In genomic region chr7:26493737-26494423, GRCh38 we compare ENCODE assay signal across 19 cellular contexts.
DNase-seq lines count a peak whose midpoint lies in the region; ATAC-seq and TF ChIP-seq lines count a peak whose summit lies in the region.
"Had no signal": no experiment of that assay in that cellular context is flagged by ENCODE, and none has a peak within 500 bp of the region (broad histone marks: within the 10 kb centered on the region; RNA-seq: fewer than 3 reads in every experiment).

No MANE protein-coding gene starts in this region.

- H3K9me3 Mint-ChIP-seq in mesothelial cell of epicardium = no peaks in the 10 kb centered on the region
- no peaks in the 10 kb centered on the region for H3K9me3 Mint-ChIP-seq in activated CD4-positive, alpha-beta memory T cell treated with anti-CD3 and anti-CD28 coated beads for 36 hours
- H3K9me3 Mint-ChIP-seq: CD4-positive, alpha-beta T cell; GM23338; IgD-negative memory B cell had no signal

- H3K36me3 Mint-ChIP-seq in mesothelial cell of epicardium = no peaks in the 10 kb centered on the region
- no peaks in the 10 kb centered on the region for H3K36me3 Mint-ChIP-seq in activated CD4-positive, alpha-beta memory T cell treated with anti-CD3 and anti-CD28 coated beads for 36 hours
- H3K36me3 Mint-ChIP-seq: IgD-negative memory B cell had no signal

- H3K27ac Mint-ChIP-seq in mesothelial cell of epicardium = peak overlapping the region; percentile 18
- H3K27ac Mint-ChIP-seq in activated CD4-positive, alpha-beta memory T cell treated with anti-CD3 and anti-CD28 coated beads for 36 hours = no peak overlapping the region
- H3K27ac Mint-ChIP-seq: B cell; CD4-positive, alpha-beta T cell; GM23338; IgD-negative memory B cell had no signal

- H3K36me3 ChIP-seq in HEK293 (ENCODE audit: control insufficient read depth in 2 of 2, insufficient read depth in 1 of 2, low read length in 2 of 2) = no peaks in the 10 kb centered on the region

- intact Hi-C loops in activated CD4-positive, alpha-beta memory T cell treated with anti-CD3 and anti-CD28 coated beads for 36 hours (cut with micrococcal nuclease) = no loop called here
- intact Hi-C loops in left colon (cut with DNase I, micrococcal nuclease) = loop anchor here in 1 of 2 donors (10.0 kb wide), 1 partner anchor 119 kb away; no protein-coding TSS in a partner anchor

- DNase-seq in NCI-H2107 treated with DMSO at 0.1 percent for 48 hours (lab: John Stamatoyannopoulos, UW; ENCODE audit: unreplicated experiment) (peak; percentile 70), mesothelial cell of epicardium (ENCODE audit: low spot score in 2 of 2, unreplicated experiment in 2 of 2) (no peak), superior temporal gyrus (ENCODE audit: extremely low spot score) (peak; percentile 44), Kasumi-1 (lab: John Stamatoyannopoulos, UW) (no peak), left colon (no peak)
- no peak for DNase-seq in activated CD4-positive, alpha-beta memory T cell treated with anti-CD3 and anti-CD28 coated beads for 36 hours
- DNase-seq: ACHN; CD4-positive, alpha-beta T cell; NCI-H2081; NCI-H446; NCI-H69; OCI-M1 had no signal

- POLR2A ChIA-PET in HEK293 (lab: Yijun Ruan, JAX) = no interaction called here
- POLR2A ChIA-PET in activated CD4-positive, alpha-beta memory T cell treated with anti-CD3 and anti-CD28 coated beads for 36 hours (lab: Charles Lee) = no interaction called here

- H3K4me1 ChIP-seq in HEK293 (ENCODE audit: control insufficient read depth, insufficient read depth, low read length) = peaks cover 27% of the 10 kb centered on the region

- no peak overlapping the region for H3K4me3 ChIP-seq in HEK293 (ENCODE audit: low read depth, low read length)
- H3K4me3 ChIP-seq: GM12878, GM23338 had no signal

- no peak overlapping the region for H3K4me3 Mint-ChIP-seq in mesothelial cell of epicardium
- no peak overlapping the region for H3K4me3 Mint-ChIP-seq in activated CD4-positive, alpha-beta memory T cell treated with anti-CD3 and anti-CD28 coated beads for 36 hours
- H3K4me3 Mint-ChIP-seq: B cell; CD4-positive, alpha-beta T cell; GM23338; IgD-negative memory B cell had no signal

- no peaks in the 10 kb centered on the region for H3K27me3 Mint-ChIP-seq in mesothelial cell of epicardium (ENCODE audit: low read depth)
- H3K27me3 Mint-ChIP-seq in activated CD4-positive, alpha-beta memory T cell treated with anti-CD3 and anti-CD28 coated beads for 36 hours = peaks cover 4% of the 10 kb centered on the region

- CTCF ChIA-PET in HEK293 (lab: Yijun Ruan, JAX) = interaction anchor here (0.7 to 1.6 kb wide), 4 partner anchors 18 to 147 kb away, joined by 3 to 4 read pairs (median 4); no protein-coding TSS in a partner anchor
- CTCF ChIA-PET in activated CD4-positive, alpha-beta memory T cell treated with anti-CD3 and anti-CD28 coated beads for 36 hours (lab: Charles Lee) = interaction anchor here (1.6 kb wide), 1 partner anchor 116 kb away, joined by 4 read pairs; no protein-coding TSS in a partner anchor

- H3K27ac ChIP-seq in HEK293 (ENCODE audit: extremely low read depth, low read depth, low read length) = no peak overlapping the region
- H3K27ac ChIP-seq: RWPE1 had no signal

- TF ChIP-seq CTCF in HEK293 (tag by site-specific recombination; IDR thresholded peaks at IDR 0.05) = no peak
- no peak for TF ChIP-seq CTCF in mesothelial cell of epicardium (IDR thresholded peaks at IDR 0.05; ENCODE audit: unreplicated experiment)

- H3K9me3 ChIP-seq in HEK293 (ENCODE audit: control insufficient read depth, insufficient read depth, low read depth, low read length) = no peaks in the 10 kb centered on the region

- H3K4me1 Mint-ChIP-seq in mesothelial cell of epicardium = peaks cover 74% of the 10 kb centered on the region
- H3K4me1 Mint-ChIP-seq in activated CD4-positive, alpha-beta memory T cell treated with anti-CD3 and anti-CD28 coated beads for 36 hours (ENCODE audit: low read depth) = no peaks in the 10 kb centered on the region
- H3K4me1 Mint-ChIP-seq: B cell, IgD-negative memory B cell had no signal

- ATAC-seq in left colon = no peak
- ATAC-seq: GM12878, GM23338, HCT116 had no signal

TF ChIP-seq in HEK293, 187 proteins besides CTCF, POLR2A, EP300 and RAD21 (continues in another document):
- no peak for TF ChIP-seq ZBTB11 (tag by site-specific recombination; conservative IDR thresholded peaks at IDR 0.05; ENCODE audit: low read depth)
- TF ChIP-seq, protein P1, sequence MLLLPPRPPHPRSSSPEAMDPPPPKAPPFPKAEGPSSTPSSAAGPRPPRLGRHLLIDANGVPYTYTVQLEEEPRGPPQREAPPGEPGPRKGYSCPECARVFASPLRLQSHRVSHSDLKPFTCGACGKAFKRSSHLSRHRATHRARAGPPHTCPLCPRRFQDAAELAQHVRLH (tag by site-specific recombination; IDR thresholded peaks at IDR 0.05) = no peak
- no peak for TF ChIP-seq OSR2 (tag by site-specific recombination; IDR thresholded peaks at IDR 0.05)
- TF ChIP-seq GFI1B (tag by site-specific recombination; IDR thresholded peaks at IDR 0.05) = no peak
- TF ChIP-seq KLF1 (tag by site-specific recombination; IDR thresholded peaks at IDR 0.05) = no peak
- TF ChIP-seq ZNF423 (tag by site-specific recombination; IDR thresholded peaks at IDR 0.05) = no peak
- TF ChIP-seq ZNF692 (tag by site-specific recombination; IDR thresholded peaks at IDR 0.05) = no peak
- TF ChIP-seq ZNF426 (tag by site-specific recombination; IDR thresholded peaks at IDR 0.05) = no peak
- no peak for TF ChIP-seq EGR2 (tag by site-specific recombination; IDR thresholded peaks at IDR 0.05; ENCODE audit: low read depth)
- no peak for TF ChIP-seq ZNF391 (tag by site-specific recombination; IDR thresholded peaks at IDR 0.05; ENCODE audit: borderline replicate concordance, low read depth)
- TF ChIP-seq ZNF792 (tag by site-specific recombination; IDR thresholded peaks at IDR 0.05) = no peak
- no peak for TF ChIP-seq MYNN (tag by site-specific recombination; IDR thresholded peaks at IDR 0.05; ENCODE audit: borderline replicate concordance)
- TF ChIP-seq ZNF585B (tag by site-specific recombination; IDR thresholded peaks at IDR 0.05) = no peak
- TF ChIP-seq ZNF174 (tag by site-specific recombination; IDR thresholded peaks at IDR 0.05) = no peak
- peak; percentile 53 for TF ChIP-seq FEZF1 (tag by site-specific recombination; IDR thresholded peaks at IDR 0.05)
- no peak for TF ChIP-seq KLF9 (tag by site-specific recombination; IDR thresholded peaks at IDR 0.05; ENCODE audit: low read depth)
- TF ChIP-seq, protein P2, sequence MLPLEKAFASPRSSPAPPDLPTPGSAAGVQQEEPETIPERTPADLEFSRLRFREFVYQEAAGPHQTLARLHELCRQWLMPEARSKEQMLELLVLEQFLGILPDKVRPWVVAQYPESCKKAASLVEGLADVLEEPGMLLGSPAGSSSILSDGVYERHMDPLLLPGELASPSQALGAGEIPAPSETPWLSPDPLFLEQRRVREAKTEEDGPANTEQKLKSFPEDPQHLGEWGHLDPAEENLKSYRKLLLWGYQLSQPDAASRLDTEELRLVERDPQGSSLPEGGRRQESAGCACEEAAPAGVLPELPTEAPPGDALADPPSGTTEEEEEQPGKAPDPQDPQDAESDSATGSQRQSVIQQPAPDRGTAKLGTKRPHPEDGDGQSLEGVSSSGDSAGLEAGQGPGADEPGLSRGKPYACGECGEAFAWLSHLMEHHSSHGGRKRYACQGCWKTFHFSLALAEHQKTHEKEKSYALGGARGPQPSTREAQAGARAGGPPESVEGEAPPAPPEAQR (tag by site-specific recombination; IDR thresholded peaks at IDR 0.05) = no peak

Comparison
In these comparisons a context has a peak if more than half of its experiments do, and no peak if none do; other contexts are left out.
1. DNase-seq: peak in NCI-H2107 treated with DMSO at 0.1 percent for 48 hours (single experiment) and superior temporal gyrus (single experiment); none in mesothelial cell of epicardium (0 of 2), activated CD4-positive, alpha-beta memory T cell treated with anti-CD3 and anti-CD28 coated beads for 36 hours (single experiment), Kasumi-1 (0 of 2) and left colon (0 of 2).